In the genomic region with DNA sequence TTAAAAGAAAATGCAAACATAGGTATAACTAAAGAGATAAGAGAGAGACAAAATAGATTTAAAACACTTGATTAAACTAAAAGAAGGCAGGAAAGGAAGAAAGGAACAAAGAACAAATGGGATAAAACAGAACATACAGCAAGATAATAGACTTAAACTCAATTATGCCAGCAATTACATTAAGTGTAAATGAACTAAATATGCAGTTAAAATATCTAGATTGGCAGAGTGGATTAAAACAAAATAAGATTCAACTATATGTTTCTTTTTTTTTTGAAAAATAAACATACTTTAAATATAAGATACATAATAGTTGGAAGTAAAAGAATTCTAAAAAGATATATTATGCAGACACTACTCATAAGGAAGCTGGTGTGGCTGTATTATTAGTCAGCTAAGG, we compare ENCODE assay signal across 1 cellular context.
TF ChIP-seq lines count a peak whose summit lies in the region.

No MANE protein-coding gene starts in this region.

TF ChIP-seq in K562, 482 proteins besides CTCF, POLR2A, EP300 and RAD21 (continued from another document):
- TF ChIP-seq, protein P1, sequence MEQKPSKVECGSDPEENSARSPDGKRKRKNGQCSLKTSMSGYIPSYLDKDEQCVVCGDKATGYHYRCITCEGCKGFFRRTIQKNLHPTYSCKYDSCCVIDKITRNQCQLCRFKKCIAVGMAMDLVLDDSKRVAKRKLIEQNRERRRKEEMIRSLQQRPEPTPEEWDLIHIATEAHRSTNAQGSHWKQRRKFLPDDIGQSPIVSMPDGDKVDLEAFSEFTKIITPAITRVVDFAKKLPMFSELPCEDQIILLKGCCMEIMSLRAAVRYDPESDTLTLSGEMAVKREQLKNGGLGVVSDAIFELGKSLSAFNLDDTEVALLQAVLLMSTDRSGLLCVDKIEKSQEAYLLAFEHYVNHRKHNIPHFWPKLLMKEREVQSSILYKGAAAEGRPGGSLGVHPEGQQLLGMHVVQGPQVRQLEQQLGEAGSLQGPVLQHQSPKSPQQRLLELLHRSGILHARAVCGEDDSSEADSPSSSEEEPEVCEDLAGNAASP (IDR thresholded peaks at IDR 0.05) = no peak
- TF ChIP-seq NCOA2 (IDR thresholded peaks at IDR 0.05; ENCODE audit: partially characterized antibody in 2 of 2) = no peak
- no peak for TF ChIP-seq NONO (IDR thresholded peaks at IDR 0.05; ENCODE audit: low read depth in 2 of 2, low read length in 1 of 2)
- no peak for TF ChIP-seq ZNF699 (CRISPR knock-in tag; IDR thresholded peaks at IDR 0.05; ENCODE audit: insufficient replicate concordance)
- TF ChIP-seq RBM25 (IDR thresholded peaks at IDR 0.05; ENCODE audit: low read depth, low read length, severe bottlenecking) = peak; percentile 57
- TF ChIP-seq U2AF1 (optimal IDR thresholded peaks at IDR 0.05; ENCODE audit: low read depth, low read length) = no peak
- TF ChIP-seq, protein P2, sequence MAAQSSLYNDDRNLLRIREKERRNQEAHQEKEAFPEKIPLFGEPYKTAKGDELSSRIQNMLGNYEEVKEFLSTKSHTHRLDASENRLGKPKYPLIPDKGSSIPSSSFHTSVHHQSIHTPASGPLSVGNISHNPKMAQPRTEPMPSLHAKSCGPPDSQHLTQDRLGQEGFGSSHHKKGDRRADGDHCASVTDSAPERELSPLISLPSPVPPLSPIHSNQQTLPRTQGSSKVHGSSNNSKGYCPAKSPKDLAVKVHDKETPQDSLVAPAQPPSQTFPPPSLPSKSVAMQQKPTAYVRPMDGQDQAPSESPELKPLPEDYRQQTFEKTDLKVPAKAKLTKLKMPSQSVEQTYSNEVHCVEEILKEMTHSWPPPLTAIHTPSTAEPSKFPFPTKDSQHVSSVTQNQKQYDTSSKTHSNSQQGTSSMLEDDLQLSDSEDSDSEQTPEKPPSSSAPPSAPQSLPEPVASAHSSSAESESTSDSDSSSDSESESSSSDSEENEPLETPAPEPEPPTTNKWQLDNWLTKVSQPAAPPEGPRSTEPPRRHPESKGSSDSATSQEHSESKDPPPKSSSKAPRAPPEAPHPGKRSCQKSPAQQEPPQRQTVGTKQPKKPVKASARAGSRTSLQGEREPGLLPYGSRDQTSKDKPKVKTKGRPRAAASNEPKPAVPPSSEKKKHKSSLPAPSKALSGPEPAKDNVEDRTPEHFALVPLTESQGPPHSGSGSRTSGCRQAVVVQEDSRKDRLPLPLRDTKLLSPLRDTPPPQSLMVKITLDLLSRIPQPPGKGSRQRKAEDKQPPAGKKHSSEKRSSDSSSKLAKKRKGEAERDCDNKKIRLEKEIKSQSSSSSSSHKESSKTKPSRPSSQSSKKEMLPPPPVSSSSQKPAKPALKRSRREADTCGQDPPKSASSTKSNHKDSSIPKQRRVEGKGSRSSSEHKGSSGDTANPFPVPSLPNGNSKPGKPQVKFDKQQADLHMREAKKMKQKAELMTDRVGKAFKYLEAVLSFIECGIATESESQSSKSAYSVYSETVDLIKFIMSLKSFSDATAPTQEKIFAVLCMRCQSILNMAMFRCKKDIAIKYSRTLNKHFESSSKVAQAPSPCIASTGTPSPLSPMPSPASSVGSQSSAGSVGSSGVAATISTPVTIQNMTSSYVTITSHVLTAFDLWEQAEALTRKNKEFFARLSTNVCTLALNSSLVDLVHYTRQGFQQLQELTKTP (IDR thresholded peaks at IDR 0.05; ENCODE audit: low read depth in 1 of 2, partially characterized antibody in 2 of 2) = no peak
- no peak for TF ChIP-seq ARHGAP35 (IDR thresholded peaks at IDR 0.05; ENCODE audit: partially characterized antibody)
- no peak for TF ChIP-seq HDAC2 (IDR thresholded peaks at IDR 0.05)
- TF ChIP-seq, protein P3, sequence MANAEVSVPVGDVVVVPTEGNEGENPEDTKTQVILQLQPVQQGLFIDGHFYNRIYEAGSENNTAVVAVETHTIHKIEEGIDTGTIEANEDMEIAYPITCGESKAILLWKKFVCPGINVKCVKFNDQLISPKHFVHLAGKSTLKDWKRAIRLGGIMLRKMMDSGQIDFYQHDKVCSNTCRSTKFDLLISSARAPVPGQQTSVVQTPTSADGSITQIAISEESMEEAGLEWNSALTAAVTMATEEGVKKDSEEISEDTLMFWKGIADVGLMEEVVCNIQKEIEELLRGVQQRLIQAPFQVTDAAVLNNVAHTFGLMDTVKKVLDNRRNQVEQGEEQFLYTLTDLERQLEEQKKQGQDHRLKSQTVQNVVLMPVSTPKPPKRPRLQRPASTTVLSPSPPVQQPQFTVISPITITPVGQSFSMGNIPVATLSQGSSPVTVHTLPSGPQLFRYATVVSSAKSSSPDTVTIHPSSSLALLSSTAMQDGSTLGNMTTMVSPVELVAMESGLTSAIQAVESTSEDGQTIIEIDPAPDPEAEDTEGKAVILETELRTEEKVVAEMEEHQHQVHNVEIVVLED (CRISPR knock-in tag; IDR thresholded peaks at IDR 0.05) = no peak
- no peak for TF ChIP-seq ZNF197 (CRISPR knock-in tag; IDR thresholded peaks at IDR 0.05; ENCODE audit: low read depth)
